Comparison of ENCODE assay signal across 30 cellular contexts in genomic region chr3:52353291-52353855, GRCh38. TPM values are rescaled to one million over a fixed set of nuclear protein-coding genes. Genes with fewer than 3 reads are reported as not detected.
"Had no signal": no experiment of that assay in that cellular context is flagged by ENCODE, and none has a peak within 500 bp of the region (broad histone marks: within the 10 kb centered on the region; RNA-seq: fewer than 3 reads in every experiment).

No MANE protein-coding gene starts in this region.

- H3K4me3 Mint-ChIP-seq: activated B cell treated with CpG ODN at 0.5 μM for 24 hours; activated CD4-positive, alpha-beta memory T cell treated with anti-CD3 and anti-CD28 coated beads for 36 hours; activated naive CD4-positive, alpha-beta T cell treated with anti-CD3 and anti-CD28 coated beads, Interleukin-2, amount 10 ng/mL, durations not matched to agents 7 days and 5 days; activated naive CD8-positive, alpha-beta T cell; activated naive CD8-positive, alpha-beta T cell treated with anti-CD3 and anti-CD28 coated beads, Interleukin-2, amount 50 U/mL, for 24 hours; activated T-cell treated with anti-CD3 and anti-CD28 coated beads, Interleukin-2, amount 50 U/mL, for 4 hours; activated T-helper 1 cell treated with anti-CD3 and anti-CD28 coated beads, Interleukin-12 subunit alpha, Interleukin-12 subunit beta, Interleukin-2, Interleukin-4 antibody, amounts not matched to agents 30 ng/mL and 10 ng/mL and 1 ng/mL, durations not matched to agents 14 hours and 24 hours and 36 hours had no signal

- H3K27me3 ChIP-seq: ascending aorta, cardiac muscle cell had no signal

- H3K4me1 Mint-ChIP-seq: activated B cell treated with CpG ODN at 0.5 μM for 24 hours; activated naive CD4-positive, alpha-beta T cell treated with anti-CD3 and anti-CD28 coated beads, Interleukin-2, amount 10 ng/mL, durations not matched to agents 7 days and 5 days; activated naive CD8-positive, alpha-beta T cell treated with anti-CD3 and anti-CD28 coated beads, Interleukin-2, amount 50 U/mL, for 24 hours had no signal

- H3K4me1 ChIP-seq: ascending aorta had no signal

- H3K9me3 ChIP-seq: ascending aorta had no signal

- ATAC-seq: activated naive CD8-positive, alpha-beta T cell treated with anti-CD3 and anti-CD28 coated beads, Interleukin-2, amount 50 U/mL, for 24 hours; activated T-cell treated with anti-CD3 and anti-CD28 coated beads, Interleukin-2, amount 50 U/mL, for 4 hours; Panc1 had no signal

- H3K36me3 ChIP-seq: cardiac muscle cell had no signal

- H3K27ac ChIP-seq: ascending aorta, cardiac muscle cell, KMS-11, VCaP had no signal

- H3K4me3 ChIP-seq: ascending aorta, cardiac muscle cell had no signal

- H3K27me3 Mint-ChIP-seq: activated B cell treated with CpG ODN at 0.5 μM for 24 hours; activated CD4-positive, alpha-beta memory T cell treated with anti-CD3 and anti-CD28 coated beads for 36 hours; activated naive CD4-positive, alpha-beta T cell treated with anti-CD3 and anti-CD28 coated beads, Interleukin-2, amount 10 ng/mL, durations not matched to agents 7 days and 5 days; activated naive CD8-positive, alpha-beta T cell; activated naive CD8-positive, alpha-beta T cell treated with anti-CD3 and anti-CD28 coated beads, Interleukin-2, amount 50 U/mL, for 24 hours had no signal

- H3K9me3 Mint-ChIP-seq: activated B cell treated with CpG ODN at 0.5 μM for 24 hours; activated CD4-positive, alpha-beta memory T cell treated with anti-CD3 and anti-CD28 coated beads for 36 hours; activated naive CD4-positive, alpha-beta T cell treated with anti-CD3 and anti-CD28 coated beads, Interleukin-2, amount 10 ng/mL, durations not matched to agents 7 days and 5 days; activated naive CD8-positive, alpha-beta T cell treated with anti-CD3 and anti-CD28 coated beads, Interleukin-2, amount 50 U/mL, for 24 hours; activated T-cell treated with anti-CD3 and anti-CD28 coated beads, Interleukin-2, amount 50 U/mL, for 4 hours; activated T-helper 1 cell treated with anti-CD3 and anti-CD28 coated beads, Interleukin-12 subunit alpha, Interleukin-12 subunit beta, Interleukin-2, Interleukin-4 antibody, amounts not matched to agents 30 ng/mL and 10 ng/mL and 1 ng/mL, durations not matched to agents 14 hours and 24 hours and 36 hours had no signal

- H3K27ac Mint-ChIP-seq: activated B cell treated with CpG ODN at 0.5 μM for 24 hours; activated CD4-positive, alpha-beta memory T cell treated with anti-CD3 and anti-CD28 coated beads for 36 hours; activated naive CD4-positive, alpha-beta T cell treated with anti-CD3 and anti-CD28 coated beads, Interleukin-2, amount 10 ng/mL, durations not matched to agents 7 days and 5 days; activated naive CD8-positive, alpha-beta T cell; activated naive CD8-positive, alpha-beta T cell treated with anti-CD3 and anti-CD28 coated beads, Interleukin-2, amount 50 U/mL, for 24 hours; activated T-helper 1 cell treated with anti-CD3 and anti-CD28 coated beads, Interleukin-12 subunit alpha, Interleukin-12 subunit beta, Interleukin-2, Interleukin-4 antibody, amounts not matched to agents 30 ng/mL and 10 ng/mL and 1 ng/mL, durations not matched to agents 14 hours and 24 hours and 36 hours had no signal

- DNase-seq: activated B cell treated with CpG ODN at 0.5 μM for 24 hours; activated CD4-positive, alpha-beta memory T cell treated with anti-CD3 and anti-CD28 coated beads for 36 hours; activated CD4-positive, alpha-beta T cell treated with anti-CD3 and anti-CD28 coated beads for 4 hours; activated CD4-positive, alpha-beta T cell treated with anti-CD3 and anti-CD28 coated beads, Interleukin-2, amount 50 U/mL, for 1 hour; activated CD4-positive, CD25-positive, alpha-beta regulatory T cell treated with anti-CD3 and anti-CD28 coated beads, Interleukin-2, amount 50 U/mL, for 72 hours; activated CD8-positive, alpha-beta memory T cell treated with anti-CD3 and anti-CD28 coated beads, Interleukin-2, amount 50 U/mL, for 4 hours; activated effector memory CD4-positive, alpha-beta T cell treated with Interleukin-2 at 50 U/mL for 16 hours; activated naive CD4-positive, alpha-beta T cell treated with anti-CD3 and anti-CD28 coated beads, Interleukin-2, amount 10 ng/mL, durations not matched to agents 7 days and 5 days; activated naive CD8-positive, alpha-beta T cell treated with anti-CD3 and anti-CD28 coated beads, Interleukin-2, amount 50 U/mL, for 24 hours; activated T-cell treated with anti-CD3 and anti-CD28 coated beads for 4 hours; activated T-cell treated with anti-CD3 and anti-CD28 coated beads, Interleukin-2, amount 50 U/mL, for 4 hours; MM.1S; MV-4-11; NCI-H1092; NCI-H1436 treated with DMSO at 0.1 percent for 48 hours; NCI-H1694 treated with DMSO at 0.1 percent for 48 hours; NCI-H2029; NCI-H345; NCI-H524 treated with DMSO at 0.1 percent for 48 hours; SW 1271; T-helper 1 cell; T-helper 2 cell; T-helper 9 cell had no signal

RNA-seq across cellular contexts. Expression of gene PHF7, which starts 57.1 kb away (rescaled TPM):
- total RNA-seq: ascending aorta had no signal
